ENCODE assay signal across 8 cellular contexts in genomic region chr16:66357523-66357928, GRCh38. TPM values are rescaled to one million over a fixed set of nuclear protein-coding genes. Genes with fewer than 3 reads are reported as not detected.
DNase-seq lines count a peak whose midpoint lies in the region; ATAC-seq and TF ChIP-seq lines count a peak whose summit lies in the region.

No MANE protein-coding gene starts in this region.

- no peaks in the 10 kb centered on the region for H3K4me1 ChIP-seq in prostate gland (replicated peaks)

- TF ChIP-seq POLR2A in prostate gland (IDR thresholded peaks at IDR 0.05), result no peak

- DNase-seq in AG09309 (ENCODE audit: low read depth) (peak; percentile 57), GM04504 (ENCODE audit: low read depth) (peak; percentile 62), NCI-H1694 treated with DMSO at 0.1 percent for 48 hours (lab: John Stamatoyannopoulos, UW) (peak; percentile 65), globus pallidus (ENCODE audit: low spot score) (peak; percentile 47), prostate gland (ENCODE audit: low spot score) (peak; percentile 36)
- DNase-seq in activated CD4-positive, alpha-beta T cell treated with anti-CD3 and anti-CD28 coated beads for 48 hours, result peak; percentile 43

- WGBS in prostate gland, result 4% methylated on average over 5 of the region's 5 CpGs

- ATAC-seq in HG03280 (IDR thresholded peaks at IDR 0.05; ENCODE audit: unreplicated experiment), result no peak
- no peak for ATAC-seq in HG03097 (IDR thresholded peaks at IDR 0.05; ENCODE audit: low FRiP score, unreplicated experiment)

- intact Hi-C loops in prostate gland (cut with DNase I), result no loop called here

- H3K27me3 ChIP-seq in prostate gland (replicated peaks; ENCODE audit: insufficient read depth), result no peaks in the 10 kb centered on the region

- no peak overlapping the region for H3K27ac ChIP-seq in prostate gland

- no peaks in the 10 kb centered on the region for H3K36me3 ChIP-seq in prostate gland

- no peaks in the 10 kb centered on the region for H3K9me3 ChIP-seq in prostate gland

- H3K4me3 ChIP-seq in AG09309 (ENCODE audit: control insufficient read depth, low read depth, low read length), result no peak overlapping the region
- H3K4me3 ChIP-seq in prostate gland, result no peak overlapping the region

- TF ChIP-seq CTCF in AG09309 (IDR thresholded peaks at IDR 0.05; ENCODE audit: control insufficient read depth, insufficient read depth, low read depth, low read length, missing control alignments) (peak; percentile 76), prostate gland (IDR thresholded peaks at IDR 0.05) (peak; percentile 42 to 62 (median 52))

RNA-seq across cellular contexts. Expression of gene CDH5, which starts 9.0 kb away (rescaled TPM):
- total RNA-seq in prostate gland, result 10 to 100 TPM in 1 of 2 donors, 1 to 10 TPM in 1; 8.0 to 20.8 TPM
